In genomic region chr12:132327351-132328171, GRCh38 we compare ENCODE assay signal across 8 cellular contexts. TPM values are rescaled to one million over a fixed set of nuclear protein-coding genes. Genes with fewer than 3 reads are reported as not detected.
DNase-seq lines count a peak whose midpoint lies in the region; ATAC-seq, FAIRE-seq and TF ChIP-seq lines count a peak whose summit lies in the region.

No MANE protein-coding gene starts in this region.

- H3K4me1 ChIP-seq in HEK293 (ENCODE audit: control insufficient read depth, insufficient read depth, low read length) (no peaks in the 10 kb centered on the region), pancreas (no peaks in the 10 kb centered on the region)
- no peaks in the 10 kb centered on the region for H3K4me1 ChIP-seq in effector memory CD4-positive, alpha-beta T cell (ENCODE audit: control insufficient read depth, insufficient read depth, low read length, poor library complexity, severe bottlenecking)

- DNase-seq in activated CD4-positive, alpha-beta T cell treated with anti-CD3 and anti-CD28 coated beads for 48 hours = peak; percentile 82
- DNase-seq in epithelial cell of proximal tubule (ENCODE audit: low read depth) = peak; percentile 73
- DNase-seq in pancreas = peak in 2 of 6 donors; percentile 24 to 44
- no peak for DNase-seq in NCI-H748 (lab: John Stamatoyannopoulos, UW; ENCODE audit: unreplicated experiment)
- DNase-seq in effector CD8-positive, alpha-beta T cell (lab: John Stamatoyannopoulos, UW) = no peak
- DNase-seq in effector memory CD4-positive, alpha-beta T cell = no peak
- DNase-seq in NCI-H510A (lab: John Stamatoyannopoulos, UW) = no peak

- intact Hi-C loops in pancreas (cut with DNase I) = no loop called here

- 9 to 25% methylated on average over 32 of the region's 32 CpGs for WGBS in pancreas, 2 donors

- no peaks in the 10 kb centered on the region for H3K36me3 ChIP-seq in HEK293 (ENCODE audit: control insufficient read depth in 2 of 2, insufficient read depth in 1 of 2, low read length in 2 of 2)
- no peaks in the 10 kb centered on the region for H3K36me3 ChIP-seq in pancreas
- H3K36me3 ChIP-seq in effector memory CD4-positive, alpha-beta T cell (ENCODE audit: control insufficient read depth, insufficient read depth, low read length) = no peaks in the 10 kb centered on the region

- POLR2A ChIA-PET in HEK293 (lab: Yijun Ruan, JAX) = no interaction called here

- H3K27ac ChIP-seq in HEK293 (ENCODE audit: extremely low read depth, low read depth, low read length) = no peak overlapping the region
- no peak overlapping the region for H3K27ac ChIP-seq in pancreas
- H3K27ac ChIP-seq in effector memory CD4-positive, alpha-beta T cell (ENCODE audit: insufficient read depth, low read length, poor library complexity, severe bottlenecking) = no peak overlapping the region

- no peaks in the 10 kb centered on the region for H3K9me3 ChIP-seq in HEK293 (ENCODE audit: control insufficient read depth, insufficient read depth, low read depth, low read length)
- no peaks in the 10 kb centered on the region for H3K9me3 ChIP-seq in pancreas
- no peaks in the 10 kb centered on the region for H3K9me3 ChIP-seq in effector memory CD4-positive, alpha-beta T cell (ENCODE audit: control insufficient read depth, low read length)

- H3K27me3 ChIP-seq in pancreas = peaks cover 0 to 5% (median 2%) of the 10 kb centered on the region in 4 donors
- peaks cover 16% of the 10 kb centered on the region for H3K27me3 ChIP-seq in effector memory CD4-positive, alpha-beta T cell (replicated peaks; ENCODE audit: control insufficient read depth, insufficient read depth, low read length, poor library complexity, severe bottlenecking)

- CTCF ChIA-PET in HEK293 (lab: Yijun Ruan, JAX) = interaction anchor here (0.6 kb wide), 3 partner anchors 11 to 47 kb away, joined by 3 to 4 read pairs (median 3); no protein-coding TSS in a partner anchor

- ATAC-seq in pancreas = peak in 3 of 4 donors; percentile 61 to 68 (median 67)

- H3K4me3 ChIP-seq in HEK293 (ENCODE audit: low read depth, low read length) (no peak overlapping the region), epithelial cell of proximal tubule (ENCODE audit: low read depth, low read length) (peak overlapping the region; percentile 27), pancreas (no peak overlapping the region)
- no peak overlapping the region for H3K4me3 ChIP-seq in effector memory CD4-positive, alpha-beta T cell (ENCODE audit: insufficient read depth, low read depth, low read length, poor library complexity, severe bottlenecking)

- no peak for FAIRE-seq in pancreas (lab: Jason Lieb, UNC)

- TF ChIP-seq CTCF in HEK293 (tag by site-specific recombination; IDR thresholded peaks at IDR 0.05) (no peak), epithelial cell of proximal tubule (conservative IDR thresholded peaks at IDR 0.05; ENCODE audit: low read depth, low read length) (no peak), pancreas (IDR thresholded peaks at IDR 0.05) (no peak)

TF ChIP-seq in HEK293, 187 proteins besides CTCF, POLR2A, EP300 and RAD21 (continues in another document):
- TF ChIP-seq ZNF501 (tag by site-specific recombination; IDR thresholded peaks at IDR 0.05) (no peak), ZNF76 (tag by site-specific recombination; IDR thresholded peaks at IDR 0.05; ENCODE audit: borderline replicate concordance, low read depth) (no peak), ZNF211 (tag by site-specific recombination; IDR thresholded peaks at IDR 0.05; ENCODE audit: low read depth) (no peak), ZXDB (tag by site-specific recombination; IDR thresholded peaks at IDR 0.05) (no peak), ZSCAN30 (tag by site-specific recombination; IDR thresholded peaks at IDR 0.05) (no peak), PRDM1 (tag by site-specific recombination; IDR thresholded peaks at IDR 0.05) (peak; percentile 49; the same call in 1 of the 2 replicates), ZFHX2 (tag by site-specific recombination; conservative IDR thresholded peaks at IDR 0.05) (peak; percentile 97), ZBTB1 (tag by site-specific recombination; IDR thresholded peaks at IDR 0.05) (no peak), ZNF292 (tag by site-specific recombination; IDR thresholded peaks at IDR 0.05; ENCODE audit: borderline replicate concordance, low read depth) (no peak), ZNF302 (tag by site-specific recombination; IDR thresholded peaks at IDR 0.05; ENCODE audit: low read depth) (no peak), TCF7L2 (IDR thresholded peaks at IDR 0.05; ENCODE audit: borderline replicate concordance, low read depth, low read length) (no peak), ZNF366 (tag by site-specific recombination; conservative IDR thresholded peaks at IDR 0.05) (no peak), ZNF518A (tag by site-specific recombination; conservative IDR thresholded peaks at IDR 0.05; ENCODE audit: low read depth) (no peak), HOXC10 (CRISPR knock-in tag; IDR thresholded peaks at IDR 0.05) (no peak), TRIM28 (IDR thresholded peaks at IDR 0.05; ENCODE audit: borderline replicate concordance, low read length) (no peak), ZNF223 (tag by site-specific recombination; IDR thresholded peaks at IDR 0.05) (no peak), GLI2 (tag by site-specific recombination; IDR thresholded peaks at IDR 0.05; ENCODE audit: borderline replicate concordance, low read depth) (no peak), ZNF335 (tag by site-specific recombination; conservative IDR thresholded peaks at IDR 0.05) (0 out of 2 replicates have a peak, but pooled peaks have one; percentile 27), ZNF48 (tag by site-specific recombination; IDR thresholded peaks at IDR 0.05) (no peak), ZBTB6 (tag by site-specific recombination; IDR thresholded peaks at IDR 0.05) (no peak), ZNF785 (tag by site-specific recombination; IDR thresholded peaks at IDR 0.05) (no peak), ZNF112 (tag by site-specific recombination; IDR thresholded peaks at IDR 0.05) (no peak), ZNF610 (tag by site-specific recombination; IDR thresholded peaks at IDR 0.05; ENCODE audit: borderline replicate concordance) (no peak), ZNF791 (tag by site-specific recombination; IDR thresholded peaks at IDR 0.05) (no peak), SP3 (tag by site-specific recombination; IDR thresholded peaks at IDR 0.05) (no peak)
- TF ChIP-seq, protein P1, sequence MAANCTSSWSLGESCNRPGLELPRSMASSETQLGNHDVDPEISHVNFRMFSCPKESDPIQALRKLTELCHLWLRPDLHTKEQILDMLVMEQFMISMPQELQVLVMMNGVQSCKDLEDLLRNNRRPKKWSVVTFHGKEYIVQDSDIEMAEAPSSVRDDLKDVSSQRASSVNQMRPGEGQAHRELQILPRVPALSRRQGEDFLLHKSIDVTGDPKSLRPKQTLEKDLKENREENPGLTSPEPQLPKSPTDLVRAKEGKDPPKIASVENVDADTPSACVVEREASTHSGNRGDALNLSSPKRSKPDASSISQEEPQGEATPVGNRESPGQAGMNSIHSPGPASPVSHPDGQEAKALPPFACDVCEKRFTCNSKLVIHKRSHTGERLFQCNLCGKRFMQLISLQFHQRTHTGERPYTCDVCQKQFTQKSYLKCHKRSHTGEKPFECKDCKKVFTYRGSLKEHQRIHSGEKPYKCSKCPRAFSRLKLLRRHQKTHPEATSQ (tag by site-specific recombination; IDR thresholded peaks at IDR 0.05) = no peak

RNA-seq across cellular contexts. Expression of gene GALNT9, which starts 1.8 kb away (rescaled TPM):
- not detected in 2 replicates for total RNA-seq in epithelial cell of proximal tubule
- under 1 TPM in 1 of 6 donors, not detected in 5; 0.25 TPM for total RNA-seq in pancreas
- polyA plus RNA-seq in pancreas = under 1 TPM; 0.09 to 0.46 TPM

Comparison
In these comparisons a context has a peak if more than half of its experiments do, and no peak if none do; other contexts are left out.
1. DNase-seq: peak in activated CD4-positive, alpha-beta T cell treated with anti-CD3 and anti-CD28 coated beads for 48 hours (single experiment) and epithelial cell of proximal tubule (single experiment); none in NCI-H748 (single experiment), effector CD8-positive, alpha-beta T cell (single experiment), effector memory CD4-positive, alpha-beta T cell (0 of 3) and NCI-H510A (single experiment).